ENCODE assay signal across 22 cellular contexts in genomic region chr17:65413390-65413789, GRCh38.
DNase-seq lines count a peak whose midpoint lies in the region; ATAC-seq, FAIRE-seq and TF ChIP-seq lines count a peak whose summit lies in the region.
"Had no signal": no experiment of that assay in that cellular context is flagged by ENCODE, and none has a peak within 500 bp of the region (broad histone marks: within the 10 kb centered on the region; RNA-seq: fewer than 3 reads in every experiment).

No MANE protein-coding gene starts in this region.

- intact Hi-C loops in mucosa of descending colon (cut with DNase I, micrococcal nuclease) (loop anchor here in 1 of 2 donors (10.0 kb wide), 1 partner anchor 49 kb away; no protein-coding TSS in a partner anchor), CD14-positive monocyte (cut with micrococcal nuclease) (no loop called here)

- no peak for TF ChIP-seq CTCF in HEK293 (tag by site-specific recombination; IDR thresholded peaks at IDR 0.05)
- no peak for TF ChIP-seq CTCF in Peyer's patch (IDR thresholded peaks at IDR 0.05)
- TF ChIP-seq CTCF in mucosa of descending colon (IDR thresholded peaks at IDR 0.05): no peak
- no peak for TF ChIP-seq CTCF in CD14-positive monocyte (IDR thresholded peaks at IDR 0.05)

- H3K4me3 Mint-ChIP-seq in CD14-positive monocyte: no peak overlapping the region
- H3K4me3 Mint-ChIP-seq: B cell; CD4-positive, CD25-positive, alpha-beta regulatory T cell; CD8-positive, alpha-beta memory T cell; GM23338; HFFc6 had no signal

- no peaks in the 10 kb centered on the region for H3K36me3 Mint-ChIP-seq in CD14-positive monocyte
- H3K36me3 Mint-ChIP-seq: CD4-positive, CD25-positive, alpha-beta regulatory T cell; CD8-positive, alpha-beta memory T cell had no signal

- H3K4me1 ChIP-seq in HEK293 (ENCODE audit: control insufficient read depth, insufficient read depth, low read length): no peaks in the 10 kb centered on the region
- peaks cover 0 to 5% (median 0%) of the 10 kb centered on the region in 4 donors for H3K4me1 ChIP-seq in Peyer's patch
- peaks cover 10% of the 10 kb centered on the region for H3K4me1 ChIP-seq in mucosa of descending colon (ENCODE audit: low read depth)
- no peaks in the 10 kb centered on the region for H3K4me1 ChIP-seq in small intestine (ENCODE audit: control insufficient read depth in 2 of 2, insufficient read depth in 1 of 2, low read depth in 1 of 2, low read length in 1 of 2)
- H3K4me1 ChIP-seq: BLaER1 treated with 17β-estradiol and CSF1 and Interleukin-3, amounts not matched to agents 10 nM and 100 nM; Caco-2 had no signal

- H3K4me1 Mint-ChIP-seq in CD14-positive monocyte: no peaks in the 10 kb centered on the region
- H3K4me1 Mint-ChIP-seq: B cell; CD4-positive, CD25-positive, alpha-beta regulatory T cell; CD8-positive, alpha-beta memory T cell; GM23338 had no signal

- ATAC-seq in mucosa of descending colon: peak; percentile 96
- ATAC-seq in GM18861 (IDR thresholded peaks at IDR 0.05; ENCODE audit: unreplicated experiment): no peak
- ATAC-seq: GM23338 had no signal

- H3K27ac ChIP-seq in HEK293 (ENCODE audit: extremely low read depth, low read depth, low read length) (no peak overlapping the region), Peyer's patch (peak overlapping the region in 3 of 4 donors; percentile 32 to 67 (median 36)), small intestine (ENCODE audit: low read depth in 1 of 2, low read length in 1 of 2) (no peak overlapping the region)
- H3K27ac ChIP-seq: BLaER1 treated with 17β-estradiol and CSF1 and Interleukin-3, amounts not matched to agents 10 nM and 100 nM; HL-60 had no signal

- H3K9me3 Mint-ChIP-seq in CD14-positive monocyte: peaks cover 0 to 7% (median 3%) of the 10 kb centered on the region in 7 donors
- H3K9me3 Mint-ChIP-seq: CD8-positive, alpha-beta memory T cell; GM23338; HFFc6 had no signal

- POLR2A ChIA-PET in HEK293 (lab: Yijun Ruan, JAX): no interaction called here

- TF ChIP-seq POLR2A in Peyer's patch (IDR thresholded peaks at IDR 0.05): peak in 1 of 2 donors; percentile 12

- H3K36me3 ChIP-seq in HEK293 (ENCODE audit: control insufficient read depth in 2 of 2, insufficient read depth in 1 of 2, low read length in 2 of 2) (no peaks in the 10 kb centered on the region), Peyer's patch (no peaks in the 10 kb centered on the region), mucosa of descending colon (ENCODE audit: low read depth) (no peaks in the 10 kb centered on the region), small intestine (ENCODE audit: control insufficient read depth in 2 of 2, insufficient read depth in 2 of 2, low read length in 2 of 2) (no peaks in the 10 kb centered on the region)
- H3K36me3 ChIP-seq: BLaER1 treated with 17β-estradiol and CSF1 and Interleukin-3, amounts not matched to agents 10 nM and 100 nM had no signal

- DNase-seq in Peyer's patch (peak in 2 of 3 donors; percentile 67), mucosa of descending colon (peak; percentile 77 to 84 (median 83)), small intestine (peak; percentile 68), CD14-positive monocyte (ENCODE audit: low spot score) (no peak), NCI-H1436 (lab: John Stamatoyannopoulos, UW) (no peak)
- DNase-seq: Caco-2; CD4-positive, CD25-positive, alpha-beta regulatory T cell; CD8-positive, alpha-beta memory T cell; DMS153; GDM1; HCEC 1CT; HFFc6 had no signal

- FAIRE-seq in small intestine (lab: Jason Lieb, UNC): no peak
- FAIRE-seq: D721Med, GM12892, GM18507, H54 had no signal

- CTCF ChIA-PET in HEK293 (lab: Yijun Ruan, JAX): interaction anchor here (0.7 to 2.1 kb wide), 3 partner anchors 10 to 119 kb away, joined by 3 to 4 read pairs (median 4); no protein-coding TSS in a partner anchor

- H3K27ac Mint-ChIP-seq in CD14-positive monocyte: no peak overlapping the region
- H3K27ac Mint-ChIP-seq: B cell; CD4-positive, CD25-positive, alpha-beta regulatory T cell; GM23338; HFFc6 had no signal

- H3K9me3 ChIP-seq in HEK293 (ENCODE audit: control insufficient read depth, insufficient read depth, low read depth, low read length) (no peaks in the 10 kb centered on the region; the same call in 1 of the 2 replicates), Peyer's patch (peaks cover 0 to 5% (median 0%) of the 10 kb centered on the region in 4 donors), mucosa of descending colon (no peaks in the 10 kb centered on the region), small intestine (ENCODE audit: control insufficient read depth, low read depth) (no peaks in the 10 kb centered on the region)
- H3K9me3 ChIP-seq: Caco-2 had no signal

- 37 to 67% (median 38%) methylated on average over 2 of the region's 2 CpGs for WGBS in small intestine, 3 donors

- H3K4me3 ChIP-seq in HEK293 (ENCODE audit: low read depth, low read length): no peak overlapping the region
- H3K4me3 ChIP-seq in Peyer's patch: no peak overlapping the region
- no peak overlapping the region for H3K4me3 ChIP-seq in mucosa of descending colon
- no peak overlapping the region for H3K4me3 ChIP-seq in small intestine (ENCODE audit: low read depth in 1 of 2, low read length in 2 of 2)
- H3K4me3 ChIP-seq: BLaER1 treated with 17β-estradiol and CSF1 and Interleukin-3, amounts not matched to agents 10 nM and 100 nM; GM23338 had no signal

- H3K27me3 Mint-ChIP-seq in CD14-positive monocyte (ENCODE audit: low read depth in 3 of 3): peaks cover 2 to 4% (median 3%) of the 10 kb centered on the region in 3 donors

- H3K27me3 ChIP-seq in Peyer's patch: no peaks in the 10 kb centered on the region
- no peaks in the 10 kb centered on the region for H3K27me3 ChIP-seq in small intestine (ENCODE audit: control insufficient read depth in 2 of 2, insufficient read depth in 2 of 2, low read length in 2 of 2)
- H3K27me3 ChIP-seq: BLaER1 treated with 17β-estradiol and CSF1 and Interleukin-3, amounts not matched to agents 10 nM and 100 nM had no signal

TF ChIP-seq in HEK293, 187 proteins besides CTCF, POLR2A, EP300 and RAD21:
- no peak for TF ChIP-seq SALL2 (tag by site-specific recombination; IDR thresholded peaks at IDR 0.05; ENCODE audit: borderline replicate concordance)
- 0 out of 2 replicates have a peak, but pooled peaks have one; percentile 43 for TF ChIP-seq ZNF366 (tag by site-specific recombination; conservative IDR thresholded peaks at IDR 0.05)
- TF ChIP-seq PRDM6 (tag by site-specific recombination; IDR thresholded peaks at IDR 0.05): no peak
- no peak for TF ChIP-seq ZNF488 (tag by site-specific recombination; IDR thresholded peaks at IDR 0.05)
- TF ChIP-seq MYNN (tag by site-specific recombination; IDR thresholded peaks at IDR 0.05; ENCODE audit: borderline replicate concordance): no peak
- no peak for TF ChIP-seq HOXA7 (CRISPR knock-in tag; IDR thresholded peaks at IDR 0.05; ENCODE audit: borderline replicate concordance)
- no peak for TF ChIP-seq ZNF555 (tag by site-specific recombination; conservative IDR thresholded peaks at IDR 0.05)

Comparison
In these comparisons a context has a peak if more than half of its experiments do, and no peak if none do; other contexts are left out.
1. H3K27ac ChIP-seq: peak in Peyer's patch (3 of 4); none in HEK293 (single experiment) and small intestine (0 of 2).
2. DNase-seq: peak in Peyer's patch (2 of 3), mucosa of descending colon (3 of 3) and small intestine (single experiment); none in CD14-positive monocyte (single experiment) and NCI-H1436 (single experiment).